ENCODE assay signal across 10 cellular contexts in genomic region chr19:18306209-18306902, GRCh38. TPM values are rescaled to one million over a fixed set of nuclear protein-coding genes. Genes with fewer than 3 reads are reported as not detected.
A peak's percentile ranks its signal among the peaks of the same experiment; 100 is the strongest.
DNase-seq lines count a peak whose midpoint lies in the region; ATAC-seq, FAIRE-seq and TF ChIP-seq lines count a peak whose summit lies in the region.
"Had no signal": no experiment of that assay in that cellular context is flagged by ENCODE, and none has a peak within 500 bp of the region (broad histone marks: within the 10 kb centered on the region; RNA-seq: fewer than 3 reads in every experiment).

No MANE protein-coding gene starts in this region.

- H3K27ac Mint-ChIP-seq in T-helper 1 cell treated with Interleukin-12 subunit alpha and Interleukin-12 subunit beta and Interleukin-4 antibody, amounts not matched to agents 30 μg/mL and 1 μg/mL, for 36 hours = peak overlapping the region; percentile 93
- peak overlapping the region; percentile 87 for H3K27ac Mint-ChIP-seq in WTC11

- TF ChIP-seq EP300 in gastroesophageal sphincter (IDR thresholded peaks at IDR 0.05) = no peak

- no peak for DNase-seq in T-helper 1 cell
- DNase-seq in WTC11 (ENCODE audit: low spot score) = no peak
- DNase-seq in SK-N-DZ (ENCODE audit: low spot score) = no peak
- DNase-seq in urothelium cell line (ENCODE audit: low spot score) = no peak

- CTCF ChIA-PET in WTC11 (lab: Charles Lee) = interaction anchor here (0.6 to 5.4 kb wide), 6 partner anchors 16 to 125 kb away, joined by 3 to 82 read pairs (median 7); partner anchors contain the start of genes IQCN and LSM4

- TF ChIP-seq CTCF in WTC11 (IDR thresholded peaks at IDR 0.05) (no peak), gastroesophageal sphincter (IDR thresholded peaks at IDR 0.05) (no peak)

- peak overlapping the region; percentile 92 for H3K4me3 Mint-ChIP-seq in T-helper 1 cell treated with Interleukin-12 subunit alpha and Interleukin-12 subunit beta and Interleukin-4 antibody, amounts not matched to agents 30 μg/mL and 1 μg/mL, for 36 hours
- no peak overlapping the region for H3K4me3 Mint-ChIP-seq in WTC11

- H3K9ac ChIP-seq in subcutaneous abdominal adipose tissue (ENCODE audit: low read length in 5 of 5) = no peak overlapping the region

- no peaks in the 10 kb centered on the region for H3K9me3 ChIP-seq in gastroesophageal sphincter
- no peaks in the 10 kb centered on the region for H3K9me3 ChIP-seq in subcutaneous abdominal adipose tissue (ENCODE audit: control insufficient read depth in 5 of 5, low read length in 5 of 5)

- H3K27ac ChIP-seq in gastroesophageal sphincter (peak overlapping the region; percentile 27 to 99 (median 98)), subcutaneous abdominal adipose tissue (ENCODE audit: low read depth, low read length) (peak overlapping the region; percentile 98)

- POLR2A ChIA-PET in WTC11 (lab: Charles Lee) = no interaction called here

- WGBS in gastroesophageal sphincter (ENCODE audit: low coverage in 1 of 2), 2 donors = 33 to 39% methylated on average over 3 to 6 of the region's 26 CpGs

- H3K4me1 ChIP-seq in gastroesophageal sphincter (peaks cover 0 to 75% (median 58%) of the 10 kb centered on the region in 3 donors), subcutaneous abdominal adipose tissue (ENCODE audit: control insufficient read depth in 5 of 5, insufficient read depth in 5 of 5, low read length in 5 of 5) (peaks cover 8 to 72% (median 36%) of the 10 kb centered on the region in 5 donors)

- ATAC-seq in WTC11 = no peak
- ATAC-seq in gastroesophageal sphincter = no peak
- no peak for ATAC-seq in GM18873 (IDR thresholded peaks at IDR 0.05; ENCODE audit: low FRiP score, unreplicated experiment)

- peaks cover 14% of the 10 kb centered on the region for H3K36me3 Mint-ChIP-seq in T-helper 1 cell treated with Interleukin-12 subunit alpha and Interleukin-12 subunit beta and Interleukin-4 antibody, amounts not matched to agents 30 μg/mL and 1 μg/mL, for 36 hours (ENCODE audit: low read depth)
- peaks cover 18% of the 10 kb centered on the region for H3K36me3 Mint-ChIP-seq in WTC11

- H3K9me3 Mint-ChIP-seq in T-helper 1 cell treated with Interleukin-12 subunit alpha and Interleukin-12 subunit beta and Interleukin-4 antibody, amounts not matched to agents 30 μg/mL and 1 μg/mL, for 36 hours = no peaks in the 10 kb centered on the region
- no peaks in the 10 kb centered on the region for H3K9me3 Mint-ChIP-seq in WTC11

- H3K27me3 ChIP-seq in gastroesophageal sphincter (no peaks in the 10 kb centered on the region), subcutaneous abdominal adipose tissue (ENCODE audit: control insufficient read depth in 5 of 5, insufficient read depth in 4 of 5, low read length in 5 of 5) (no peaks in the 10 kb centered on the region)

- TF ChIP-seq POLR2A in gastroesophageal sphincter (IDR thresholded peaks at IDR 0.05) = no peak

- H3K4me3 ChIP-seq in gastroesophageal sphincter = peak overlapping the region in 1 of 2 donors; percentile 16
- no peak overlapping the region for H3K4me3 ChIP-seq in subcutaneous abdominal adipose tissue (ENCODE audit: low read depth in 1 of 5, low read length in 5 of 5)

- H3K4me1 Mint-ChIP-seq in T-helper 1 cell treated with Interleukin-12 subunit alpha and Interleukin-12 subunit beta and Interleukin-4 antibody, amounts not matched to agents 30 μg/mL and 1 μg/mL, for 36 hours (ENCODE audit: low read depth) = peaks cover 26% of the 10 kb centered on the region
- peaks cover 39% of the 10 kb centered on the region for H3K4me1 Mint-ChIP-seq in WTC11

- no peak for FAIRE-seq in urothelium cell line (lab: Jason Lieb, UNC)
- FAIRE-seq: A204.1, colon had no signal

- no peaks in the 10 kb centered on the region for H3K27me3 Mint-ChIP-seq in T-helper 1 cell treated with Interleukin-12 subunit alpha and Interleukin-12 subunit beta and Interleukin-4 antibody, amounts not matched to agents 30 μg/mL and 1 μg/mL, for 36 hours (ENCODE audit: low read depth)
- H3K27me3 Mint-ChIP-seq in WTC11 (ENCODE audit: low read depth) = no peaks in the 10 kb centered on the region

- H3K36me3 ChIP-seq in gastroesophageal sphincter = peaks cover 0 to 42% of the 10 kb centered on the region in 2 donors
- peaks cover 0 to 35% (median 19%) of the 10 kb centered on the region in 5 donors for H3K36me3 ChIP-seq in subcutaneous abdominal adipose tissue (ENCODE audit: control insufficient read depth in 5 of 5, insufficient read depth in 5 of 5, low read length in 5 of 5)

TF ChIP-seq in WTC11, 78 proteins besides CTCF, POLR2A, EP300 and RAD21:
- TF ChIP-seq NR2C2 (CRISPR knock-in tag; IDR thresholded peaks at IDR 0.05) = no peak
- TF ChIP-seq, protein P1, sequence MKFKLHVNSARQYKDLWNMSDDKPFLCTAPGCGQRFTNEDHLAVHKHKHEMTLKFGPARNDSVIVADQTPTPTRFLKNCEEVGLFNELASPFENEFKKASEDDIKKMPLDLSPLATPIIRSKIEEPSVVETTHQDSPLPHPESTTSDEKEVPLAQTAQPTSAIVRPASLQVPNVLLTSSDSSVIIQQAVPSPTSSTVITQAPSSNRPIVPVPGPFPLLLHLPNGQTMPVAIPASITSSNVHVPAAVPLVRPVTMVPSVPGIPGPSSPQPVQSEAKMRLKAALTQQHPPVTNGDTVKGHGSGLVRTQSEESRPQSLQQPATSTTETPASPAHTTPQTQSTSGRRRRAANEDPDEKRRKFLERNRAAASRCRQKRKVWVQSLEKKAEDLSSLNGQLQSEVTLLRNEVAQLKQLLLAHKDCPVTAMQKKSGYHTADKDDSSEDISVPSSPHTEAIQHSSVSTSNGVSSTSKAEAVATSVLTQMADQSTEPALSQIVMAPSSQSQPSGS (CRISPR knock-in tag; IDR thresholded peaks at IDR 0.05; ENCODE audit: borderline replicate concordance, low read depth) = no peak
- no peak for TF ChIP-seq JAZF1 (CRISPR knock-in tag; IDR thresholded peaks at IDR 0.05)
- TF ChIP-seq E2F1 (CRISPR knock-in tag; IDR thresholded peaks at IDR 0.05) = no peak
- TF ChIP-seq ZNF396 (CRISPR knock-in tag; IDR thresholded peaks at IDR 0.05; ENCODE audit: borderline replicate concordance) = no peak
- no peak for TF ChIP-seq TEAD4 (CRISPR knock-in tag; IDR thresholded peaks at IDR 0.05)
- TF ChIP-seq FOXJ3 (CRISPR knock-in tag; IDR thresholded peaks at IDR 0.05; ENCODE audit: borderline replicate concordance) = no peak
- TF ChIP-seq PREB (CRISPR knock-in tag; IDR thresholded peaks at IDR 0.05; ENCODE audit: borderline replicate concordance) = no peak
TF ChIP-seq in WTC11: peak in this region for 0.

RNA-seq across cellular contexts. Expression of gene LSM4, which starts 16.5 kb away (rescaled TPM):
- total RNA-seq in WTC11 (2021) (373 to 434 TPM (median 409 TPM) in 3 replicates), gastroesophageal sphincter (100 to 1,000 TPM in 1 of 4 donors, 10 to 100 TPM in 3; 81.2 to 116 (median 94.5) TPM)
- 531 and 764 TPM in 2 replicates for polyA plus RNA-seq in SK-N-DZ (2014; cell fraction: cytosol; rRNA removed)
- polyA plus RNA-seq in SK-N-DZ (2014; cell fraction: nucleus; rRNA removed) = 542 and 583 TPM in 2 replicates

RNA-seq across cellular contexts. Expression of gene JUND, which starts 24.9 kb away (rescaled TPM):
- total RNA-seq in WTC11 (2021) (121 to 137 TPM (median 133 TPM) in 3 replicates), gastroesophageal sphincter (100 to 1,000 TPM; 241 to 573 (median 297) TPM)
- polyA plus RNA-seq in SK-N-DZ (2014; cell fraction: cytosol; rRNA removed) = 80.4 and 92.1 TPM in 2 replicates
- polyA plus RNA-seq in SK-N-DZ (2014; cell fraction: nucleus; rRNA removed) = 28.1 and 57.8 TPM in 2 replicates

RNA-seq across cellular contexts. Expression of gene IQCN, which starts 32.1 kb away (rescaled TPM):
- total RNA-seq in WTC11 (2021) (0.46 to 1.0 TPM (median 0.61 TPM) in 3 replicates), gastroesophageal sphincter (1 to 10 TPM in 2 of 4 donors, under 1 TPM in 2; 0.27 to 4.4 (median 1.3) TPM)
- 0.29 TPM in 1 of 2 replicates, not detected in the other for polyA plus RNA-seq in SK-N-DZ (2014; cell fraction: cytosol; rRNA removed)
- 0.04 and 1.1 TPM in 2 replicates for polyA plus RNA-seq in SK-N-DZ (2014; cell fraction: nucleus; rRNA removed)

RNA-seq across cellular contexts. Expression of gene PGPEP1, which starts 34.0 kb away (rescaled TPM):
- total RNA-seq in WTC11 (2021) (39.2 to 68.1 TPM (median 40.8 TPM) in 3 replicates), gastroesophageal sphincter (10 to 100 TPM; 15.0 to 38.2 (median 23.1) TPM)
- polyA plus RNA-seq in SK-N-DZ (2014; cell fraction: cytosol; rRNA removed) = 0.05 and 0.13 TPM in 2 replicates
- not detected in 2 replicates for polyA plus RNA-seq in SK-N-DZ (2014; cell fraction: nucleus; rRNA removed)
